In the genomic region with DNA sequence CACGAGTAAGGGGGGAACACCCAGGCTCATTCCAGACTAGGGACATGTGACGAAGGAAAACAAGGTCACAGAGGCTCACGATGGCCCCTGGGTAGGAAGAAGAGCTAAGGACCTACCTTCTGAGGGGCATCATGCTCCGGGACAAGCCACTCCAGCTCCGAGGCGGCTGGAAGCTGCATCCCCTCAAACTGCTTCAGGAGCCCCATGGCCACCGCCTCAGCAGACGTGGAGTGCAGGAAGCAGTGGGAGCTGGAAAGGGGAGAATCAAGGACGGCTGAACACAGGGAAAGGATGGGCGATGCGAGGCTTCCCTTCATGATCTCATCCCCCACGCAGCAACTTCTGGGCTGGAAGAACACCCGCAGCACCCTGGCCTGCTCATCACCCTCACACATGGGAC, we compare ENCODE assay signal across 11 cellular contexts.
"Had no signal": no experiment of that assay in that cellular context is flagged by ENCODE, and none has a peak within 500 bp of the region (broad histone marks: within the 10 kb centered on the region; RNA-seq: fewer than 3 reads in every experiment).

No MANE protein-coding gene starts in this region.

- H3K4me3 Mint-ChIP-seq: nephron; stimulated activated naive CD8-positive, alpha-beta T cell treated with anti-CD3 and anti-CD28 coated beads, Interleukin-15, amount 100 ng/mL, for 72 hours had no signal

- ATAC-seq: gastrocnemius medialis; stimulated activated naive CD8-positive, alpha-beta T cell treated with anti-CD3 and anti-CD28 coated beads, Interleukin-15, amount 100 ng/mL, for 72 hours had no signal

- H3K27me3 Mint-ChIP-seq: stimulated activated naive CD8-positive, alpha-beta T cell treated with anti-CD3 and anti-CD28 coated beads, Interleukin-15, amount 100 ng/mL, for 72 hours had no signal

- H3K4me1 Mint-ChIP-seq: nephron; stimulated activated naive CD8-positive, alpha-beta T cell treated with anti-CD3 and anti-CD28 coated beads, Interleukin-15, amount 100 ng/mL, for 72 hours had no signal

- H3K27ac Mint-ChIP-seq: nephron had no signal

- DNase-seq: effector memory CD4-positive, alpha-beta T cell; gastrocnemius medialis; heart right ventricle; hypothalamus; kidney glomerular epithelial cell; small intestine; stimulated activated CD4-positive, alpha-beta T cell treated with anti-CD3 and anti-CD28 coated beads, Interleukin-12 subunit alpha, Interleukin-12 subunit beta, amount 100 ng/mL, for 4 hours; stimulated activated naive CD8-positive, alpha-beta T cell treated with anti-CD3 and anti-CD28 coated beads, Interleukin-15, amount 100 ng/mL, for 72 hours; substantia nigra; transverse colon had no signal
